Comparison of ENCODE assay signal across 1 cellular context in genomic region chr9:5475611-5476010, GRCh38. TPM values are rescaled to one million over a fixed set of nuclear protein-coding genes. Genes with fewer than 3 reads are reported as not detected.
"Had no signal": no experiment of that assay in that cellular context is flagged by ENCODE, and none has a peak within 500 bp of the region (broad histone marks: within the 10 kb centered on the region; RNA-seq: fewer than 3 reads in every experiment).

No MANE protein-coding gene starts in this region.

RNA-seq across cellular contexts. Expression of gene PDCD1LG2, which starts 34.7 kb away (rescaled TPM):
- total RNA-seq: endodermal cell had no signal
